ENCODE assay signal across 8 cellular contexts in the genomic region with DNA sequence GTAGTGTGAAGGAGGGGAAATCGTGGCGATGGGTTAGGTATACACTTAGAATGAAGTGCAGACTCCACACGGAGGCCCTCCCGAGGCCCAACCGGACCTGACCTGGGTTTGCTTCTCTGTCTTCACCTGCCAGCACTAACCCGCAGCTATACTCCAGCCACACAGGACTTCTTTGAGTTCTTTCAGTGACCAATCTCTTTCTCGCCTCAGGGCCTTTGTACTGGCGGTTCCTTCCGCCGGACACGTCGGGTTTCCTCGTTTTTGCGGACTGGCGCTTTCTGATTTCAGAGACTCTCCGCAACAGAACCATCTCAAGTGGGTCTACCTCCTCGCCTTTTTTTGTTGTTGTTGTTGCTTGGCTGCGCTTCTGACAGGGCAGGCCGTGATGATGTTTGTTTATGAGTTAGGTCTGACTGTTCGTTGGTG. TPM values are rescaled to one million over a fixed set of nuclear protein-coding genes. Genes with fewer than 3 reads are reported as not detected.
DNase-seq lines count a peak whose midpoint lies in the region; ATAC-seq, FAIRE-seq and TF ChIP-seq lines count a peak whose summit lies in the region.

A gene with protein sequence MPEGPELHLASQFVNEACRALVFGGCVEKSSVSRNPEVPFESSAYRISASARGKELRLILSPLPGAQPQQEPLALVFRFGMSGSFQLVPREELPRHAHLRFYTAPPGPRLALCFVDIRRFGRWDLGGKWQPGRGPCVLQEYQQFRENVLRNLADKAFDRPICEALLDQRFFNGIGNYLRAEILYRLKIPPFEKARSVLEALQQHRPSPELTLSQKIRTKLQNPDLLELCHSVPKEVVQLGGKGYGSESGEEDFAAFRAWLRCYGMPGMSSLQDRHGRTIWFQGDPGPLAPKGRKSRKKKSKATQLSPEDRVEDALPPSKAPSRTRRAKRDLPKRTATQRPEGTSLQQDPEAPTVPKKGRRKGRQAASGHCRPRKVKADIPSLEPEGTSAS (plus strand): TSS at position 244 of the 426 bp plus-strand sequence. CDS start 1,867 bp downstream, outside the sequence.

- peaks cover 15 to 39% (median 24%) of the 10 kb centered on the region in 7 donors for H3K9me3 Mint-ChIP-seq in CD14-positive monocyte

- no peaks in the 10 kb centered on the region for H3K27me3 ChIP-seq in vagina

- FAIRE-seq in urothelium cell line (lab: Jason Lieb, UNC): no peak

- ATAC-seq in mucosa of descending colon: peak; percentile 49

- TF ChIP-seq POLR2A in vagina (IDR thresholded peaks at IDR 0.05): no peak

- H3K4me3 ChIP-seq in mucosa of descending colon: peak within 1 kb of the TSS; percentile 80
- peak within 1 kb of the TSS; percentile 72 to 92 for H3K4me3 ChIP-seq in vagina

- peak within 1 kb of the TSS; percentile 84 for H3K27ac ChIP-seq in vagina

- peaks cover 7% of the 10 kb centered on the region for H3K4me1 ChIP-seq in mucosa of descending colon (ENCODE audit: low read depth)
- H3K4me1 ChIP-seq in vagina: peaks cover 25% of the 10 kb centered on the region

- intact Hi-C loops in CD14-positive monocyte (cut with micrococcal nuclease): no loop called here
- intact Hi-C loops in mucosa of descending colon (cut with DNase I, micrococcal nuclease): no loop called here
- intact Hi-C loops in vagina (cut with DNase I): no loop called here

- H3K36me3 ChIP-seq in mucosa of descending colon (ENCODE audit: low read depth) (no peaks in the 10 kb centered on the region), vagina (no peaks in the 10 kb centered on the region)

- no peaks in the 10 kb centered on the region for H3K9me3 ChIP-seq in mucosa of descending colon
- no peaks in the 10 kb centered on the region for H3K9me3 ChIP-seq in vagina

- peaks cover 42% of the 10 kb centered on the region for H3K4me1 Mint-ChIP-seq in CD14-positive monocyte

- TF ChIP-seq CTCF in CD14-positive monocyte (IDR thresholded peaks at IDR 0.05) (no peak), mucosa of descending colon (IDR thresholded peaks at IDR 0.05) (no peak), vagina (IDR thresholded peaks at IDR 0.05) (no peak)

- peaks cover 6 to 7% of the 10 kb centered on the region in 2 donors for H3K36me3 Mint-ChIP-seq in CD14-positive monocyte

- peak within 1 kb of the TSS in 3 of 7 donors; percentile 5 to 73 (median 57) for H3K27ac Mint-ChIP-seq in CD14-positive monocyte

- H3K4me3 Mint-ChIP-seq in CD14-positive monocyte: peak within 1 kb of the TSS; percentile 89 to 98

- DNase-seq in CD14-positive monocyte (ENCODE audit: low spot score) (no peak), NAMALWA (ENCODE audit: low spot score) (peak; percentile 96), dermis blood vessel endothelial cell (peak; percentile 55), mucosa of descending colon (peak in 2 of 3 donors; percentile 67 to 68), vagina (ENCODE audit: extremely low spot score in 2 of 2) (no peak), HPDE6-E6E7 (ENCODE audit: extremely low spot score) (no peak), urothelium cell line (ENCODE audit: low spot score) (no peak), NCI-H187 (lab: John Stamatoyannopoulos, UW) (no peak)

- H3K27me3 Mint-ChIP-seq in CD14-positive monocyte (ENCODE audit: low read depth in 3 of 3): peaks cover 49 to 78% (median 58%) of the 10 kb centered on the region in 3 donors

RNA-seq across cellular contexts. Expression of the gene that starts here (rescaled TPM):
- under 1 TPM; 0.52 to 0.53 TPM for polyA plus RNA-seq in CD14-positive monocyte
- total RNA-seq in dermis blood vessel endothelial cell: 21.7 and 35.6 TPM in 2 replicates
- 10 to 100 TPM; 38.0 to 67.9 (median 41.4) TPM for total RNA-seq in mucosa of descending colon
- 69.2 TPM for total RNA-seq in vagina

Comparison
In these comparisons a context has a peak if more than half of its experiments do, and no peak if none do; other contexts are left out.
1. DNase-seq: peak in NAMALWA (single experiment), dermis blood vessel endothelial cell (single experiment) and mucosa of descending colon (2 of 3); none in CD14-positive monocyte (single experiment), vagina (0 of 2), HPDE6-E6E7 (single experiment), urothelium cell line (single experiment) and NCI-H187 (0 of 2).